In the genomic region with DNA sequence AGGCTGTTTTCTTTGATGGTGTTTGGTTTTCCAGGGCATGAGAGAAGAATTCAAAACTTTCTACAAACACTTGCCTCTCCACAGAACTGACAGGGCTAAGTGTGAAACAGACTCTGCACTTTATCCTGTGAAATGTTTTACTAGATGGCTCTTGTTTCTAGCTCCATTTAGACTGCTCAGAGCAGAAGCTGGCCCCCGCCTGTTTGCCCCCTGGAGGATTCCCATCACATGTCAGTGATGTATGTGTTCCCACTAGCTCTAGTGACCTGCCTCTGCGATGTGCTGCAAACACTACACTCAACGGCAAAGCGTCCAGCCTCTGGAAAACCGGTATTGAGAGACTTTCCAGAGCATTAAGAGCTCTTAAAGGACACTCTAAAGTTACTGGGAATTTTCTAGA, we compare ENCODE assay signal across 16 cellular contexts. TPM values are rescaled to one million over a fixed set of nuclear protein-coding genes. Genes with fewer than 3 reads are reported as not detected.
DNase-seq lines count a peak whose midpoint lies in the region; ATAC-seq lines count a peak whose summit lies in the region.
"Had no signal": no experiment of that assay in that cellular context is flagged by ENCODE, and none has a peak within 500 bp of the region (broad histone marks: within the 10 kb centered on the region; RNA-seq: fewer than 3 reads in every experiment).

No MANE protein-coding gene starts in this region.

- no peaks in the 10 kb centered on the region for H3K36me3 ChIP-seq in stomach smooth muscle (ENCODE audit: control insufficient read depth in 2 of 2, insufficient read depth in 2 of 2, low read length in 2 of 2)
- H3K36me3 ChIP-seq: gastrocnemius medialis had no signal

- no peak overlapping the region for H3K9ac ChIP-seq in stomach smooth muscle (ENCODE audit: low read length in 2 of 2)

- no peak for DNase-seq in activated CD8-positive, alpha-beta memory T cell treated with anti-CD3 and anti-CD28 coated beads, Interleukin-2, amount 10 ng/mL, durations not matched to agents 7 days and 5 days
- DNase-seq in activated CD8-positive, alpha-beta memory T cell treated with anti-CD3 and anti-CD28 coated beads, Interleukin-2, amount 50 U/mL, for 48 hours = no peak
- DNase-seq in activated T-helper 1 cell treated with anti-CD3 and anti-CD28 coated beads, Interleukin-12 subunit alpha, Interleukin-12 subunit beta, Interleukin-2, Interleukin-4 antibody, amounts not matched to agents 30 ng/mL and 10 ng/mL and 1 ng/mL, durations not matched to agents 14 hours and 24 hours and 36 hours (ENCODE audit: low spot score) = no peak
- no peak for DNase-seq in left lobe of liver (ENCODE audit: low spot score)
- no peak for DNase-seq in NOMO-1 treated with DMSO at 0.1 percent for 48 hours (lab: John Stamatoyannopoulos, UW; ENCODE audit: unreplicated experiment)
- DNase-seq in activated naive CD4-positive, alpha-beta T cell treated with Interleukin-2 at 50 U/mL for 16 hours = no peak
- DNase-seq: activated CD4-positive, alpha-beta T cell treated with anti-CD3 and anti-CD28 coated beads, Interleukin-2, amount 50 U/mL, for 4 hours; DMS 273 treated with DMSO at 0.1 percent for 48 hours; dorsolateral prefrontal cortex; gastrocnemius medialis; left ventricle myocardium superior; NCI-H1694 treated with DMSO at 0.1 percent for 48 hours; trophoblast cell had no signal

- H3K27me3 Mint-ChIP-seq in activated CD8-positive, alpha-beta memory T cell treated with anti-CD3 and anti-CD28 coated beads, Interleukin-2, amount 10 ng/mL, durations not matched to agents 7 days and 5 days = no peaks in the 10 kb centered on the region
- H3K27me3 Mint-ChIP-seq in activated T-helper 1 cell treated with anti-CD3 and anti-CD28 coated beads, Interleukin-12 subunit alpha, Interleukin-12 subunit beta, Interleukin-2, Interleukin-4 antibody, amounts not matched to agents 30 ng/mL and 10 ng/mL and 1 ng/mL, durations not matched to agents 14 hours and 24 hours and 36 hours (ENCODE audit: insufficient read depth) = no peaks in the 10 kb centered on the region

- H3K9me3 ChIP-seq in stomach smooth muscle (ENCODE audit: control insufficient read depth in 2 of 2, low read length in 2 of 2) = no peaks in the 10 kb centered on the region
- H3K9me3 ChIP-seq: gastrocnemius medialis had no signal

- peak overlapping the region; percentile 3 to 32 for H3K4me3 ChIP-seq in stomach smooth muscle (ENCODE audit: low read length in 2 of 2)
- H3K4me3 ChIP-seq: gastrocnemius medialis had no signal

- intact Hi-C loops in activated T-helper 1 cell treated with anti-CD3 and anti-CD28 coated beads, Interleukin-12 subunit alpha, Interleukin-12 subunit beta, Interleukin-2, Interleukin-4 antibody, amounts not matched to agents 30 ng/mL and 10 ng/mL and 1 ng/mL, durations not matched to agents 14 hours and 24 hours and 36 hours (cut with micrococcal nuclease) = no loop called here

- CTCF ChIA-PET in activated CD8-positive, alpha-beta memory T cell treated with anti-CD3 and anti-CD28 coated beads, Interleukin-2, amount 10 ng/mL, durations not matched to agents 7 days and 5 days (lab: Charles Lee) = interaction anchor here (0.7 to 0.9 kb wide), 2 partner anchors 8 to 1150 kb away, joined by 3 to 4 read pairs; no protein-coding TSS in a partner anchor

- H3K4me1 Mint-ChIP-seq in activated CD8-positive, alpha-beta memory T cell treated with anti-CD3 and anti-CD28 coated beads, Interleukin-2, amount 10 ng/mL, durations not matched to agents 7 days and 5 days = peaks cover 41% of the 10 kb centered on the region
- H3K4me1 Mint-ChIP-seq in activated T-helper 1 cell treated with anti-CD3 and anti-CD28 coated beads, Interleukin-12 subunit alpha, Interleukin-12 subunit beta, Interleukin-2, Interleukin-4 antibody, amounts not matched to agents 30 ng/mL and 10 ng/mL and 1 ng/mL, durations not matched to agents 14 hours and 24 hours and 36 hours (ENCODE audit: low read depth) = peaks cover 40% of the 10 kb centered on the region

- peak overlapping the region; percentile 56 for H3K4me3 Mint-ChIP-seq in activated CD8-positive, alpha-beta memory T cell treated with anti-CD3 and anti-CD28 coated beads, Interleukin-2, amount 10 ng/mL, durations not matched to agents 7 days and 5 days
- H3K4me3 Mint-ChIP-seq in activated T-helper 1 cell treated with anti-CD3 and anti-CD28 coated beads, Interleukin-12 subunit alpha, Interleukin-12 subunit beta, Interleukin-2, Interleukin-4 antibody, amounts not matched to agents 30 ng/mL and 10 ng/mL and 1 ng/mL, durations not matched to agents 14 hours and 24 hours and 36 hours = peak overlapping the region; percentile 8

- H3K9me3 Mint-ChIP-seq in activated CD8-positive, alpha-beta memory T cell treated with anti-CD3 and anti-CD28 coated beads, Interleukin-2, amount 10 ng/mL, durations not matched to agents 7 days and 5 days (ENCODE audit: low read depth) = no peaks in the 10 kb centered on the region
- H3K9me3 Mint-ChIP-seq in activated T-helper 1 cell treated with anti-CD3 and anti-CD28 coated beads, Interleukin-12 subunit alpha, Interleukin-12 subunit beta, Interleukin-2, Interleukin-4 antibody, amounts not matched to agents 30 ng/mL and 10 ng/mL and 1 ng/mL, durations not matched to agents 14 hours and 24 hours and 36 hours = no peaks in the 10 kb centered on the region
- H3K9me3 Mint-ChIP-seq: activated naive CD4-positive, alpha-beta T cell treated with anti-CD3 and anti-CD28 coated beads, Interleukin-2, amount 50 U/mL, for 72 hours had no signal

- no peaks in the 10 kb centered on the region for H3K4me1 ChIP-seq in stomach smooth muscle (ENCODE audit: control insufficient read depth, insufficient read depth, low read length)

- H3K36me3 Mint-ChIP-seq in activated CD8-positive, alpha-beta memory T cell treated with anti-CD3 and anti-CD28 coated beads, Interleukin-2, amount 10 ng/mL, durations not matched to agents 7 days and 5 days = peaks cover 9% of the 10 kb centered on the region
- peaks cover 3% of the 10 kb centered on the region for H3K36me3 Mint-ChIP-seq in activated T-helper 1 cell treated with anti-CD3 and anti-CD28 coated beads, Interleukin-12 subunit alpha, Interleukin-12 subunit beta, Interleukin-2, Interleukin-4 antibody, amounts not matched to agents 30 ng/mL and 10 ng/mL and 1 ng/mL, durations not matched to agents 14 hours and 24 hours and 36 hours (ENCODE audit: low read depth)
- H3K36me3 Mint-ChIP-seq: activated naive CD4-positive, alpha-beta T cell treated with anti-CD3 and anti-CD28 coated beads, Interleukin-2, amount 50 U/mL, for 72 hours had no signal

- H3K27me3 ChIP-seq in stomach smooth muscle (ENCODE audit: control insufficient read depth in 1 of 2, insufficient read depth in 2 of 2, low read length in 2 of 2) = no peaks in the 10 kb centered on the region
- H3K27me3 ChIP-seq: dorsolateral prefrontal cortex, gastrocnemius medialis had no signal

- H3K27ac Mint-ChIP-seq in activated CD8-positive, alpha-beta memory T cell treated with anti-CD3 and anti-CD28 coated beads, Interleukin-2, amount 10 ng/mL, durations not matched to agents 7 days and 5 days = peak overlapping the region; percentile 57
- H3K27ac Mint-ChIP-seq in activated T-helper 1 cell treated with anti-CD3 and anti-CD28 coated beads, Interleukin-12 subunit alpha, Interleukin-12 subunit beta, Interleukin-2, Interleukin-4 antibody, amounts not matched to agents 30 ng/mL and 10 ng/mL and 1 ng/mL, durations not matched to agents 14 hours and 24 hours and 36 hours = no peak overlapping the region
- H3K27ac Mint-ChIP-seq: activated naive CD4-positive, alpha-beta T cell treated with anti-CD3 and anti-CD28 coated beads, Interleukin-2, amount 50 U/mL, for 72 hours had no signal

- no peak overlapping the region for H3K27ac ChIP-seq in stomach smooth muscle (ENCODE audit: low read length)
- H3K27ac ChIP-seq: dorsolateral prefrontal cortex, gastrocnemius medialis had no signal

- no peak for ATAC-seq in activated CD8-positive, alpha-beta memory T cell treated with anti-CD3 and anti-CD28 coated beads, Interleukin-2, amount 10 ng/mL, durations not matched to agents 7 days and 5 days
- ATAC-seq in left lobe of liver = peak; percentile 55
- no peak for ATAC-seq in GM19463 (IDR thresholded peaks at IDR 0.05; ENCODE audit: unreplicated experiment)
- ATAC-seq: activated naive CD4-positive, alpha-beta T cell treated with anti-CD3 and anti-CD28 coated beads, Interleukin-2, amount 50 U/mL, for 72 hours; gastrocnemius medialis; left ventricle myocardium superior had no signal

RNA-seq across cellular contexts. Expression of a gene that starts 41.4 kb away (rescaled TPM):
- total RNA-seq in activated CD8-positive, alpha-beta memory T cell treated with anti-CD3 and anti-CD28 coated beads, Interleukin-2, amount 10 ng/mL, durations not matched to agents 7 days and 5 days = 10 to 100 TPM; 71.6 to 85.0 TPM
- 62.2 and 62.8 TPM in 2 replicates for total RNA-seq in activated T-helper 1 cell treated with anti-CD3 and anti-CD28 coated beads, Interleukin-12 subunit alpha, Interleukin-12 subunit beta, Interleukin-2, Interleukin-4 antibody, amounts not matched to agents 30 ng/mL and 10 ng/mL and 1 ng/mL, durations not matched to agents 14 hours and 24 hours and 36 hours
- 23.6 TPM for total RNA-seq in left lobe of liver

RNA-seq across cellular contexts. Expression of a gene that starts 43.9 kb away (rescaled TPM):
- 1 to 10 TPM; 7.0 to 7.7 TPM for total RNA-seq in activated CD8-positive, alpha-beta memory T cell treated with anti-CD3 and anti-CD28 coated beads, Interleukin-2, amount 10 ng/mL, durations not matched to agents 7 days and 5 days
- total RNA-seq in activated T-helper 1 cell treated with anti-CD3 and anti-CD28 coated beads, Interleukin-12 subunit alpha, Interleukin-12 subunit beta, Interleukin-2, Interleukin-4 antibody, amounts not matched to agents 30 ng/mL and 10 ng/mL and 1 ng/mL, durations not matched to agents 14 hours and 24 hours and 36 hours = 15.2 and 16.0 TPM in 2 replicates
- 8.8 TPM for total RNA-seq in left lobe of liver
